Comparison of ENCODE assay signal across 6 cellular contexts in genomic region chr14:36006623-36007022, GRCh38.
"Had no signal": no experiment of that assay in that cellular context is flagged by ENCODE, and none has a peak within 500 bp of the region (broad histone marks: within the 10 kb centered on the region; RNA-seq: fewer than 3 reads in every experiment).

No MANE protein-coding gene starts in this region.

- FAIRE-seq: HepG2, HTR-8/SVneo, K562 had no signal

- H3K4me3 ChIP-seq: K562 had no signal

- H3K9me3 Mint-ChIP-seq: IgD-negative memory B cell had no signal

- DNase-seq: IMR-90 had no signal

- H3K27ac ChIP-seq: HL-60 had no signal

- H3K36me3 Mint-ChIP-seq: IgD-negative memory B cell had no signal

- ATAC-seq: K562 had no signal

- H3K27ac Mint-ChIP-seq: IgD-negative memory B cell had no signal

- H3K4me1 Mint-ChIP-seq: IgD-negative memory B cell had no signal

- H3K4me3 Mint-ChIP-seq: IgD-negative memory B cell had no signal
